Comparison of ENCODE assay signal across 1 cellular context in the genomic region with DNA sequence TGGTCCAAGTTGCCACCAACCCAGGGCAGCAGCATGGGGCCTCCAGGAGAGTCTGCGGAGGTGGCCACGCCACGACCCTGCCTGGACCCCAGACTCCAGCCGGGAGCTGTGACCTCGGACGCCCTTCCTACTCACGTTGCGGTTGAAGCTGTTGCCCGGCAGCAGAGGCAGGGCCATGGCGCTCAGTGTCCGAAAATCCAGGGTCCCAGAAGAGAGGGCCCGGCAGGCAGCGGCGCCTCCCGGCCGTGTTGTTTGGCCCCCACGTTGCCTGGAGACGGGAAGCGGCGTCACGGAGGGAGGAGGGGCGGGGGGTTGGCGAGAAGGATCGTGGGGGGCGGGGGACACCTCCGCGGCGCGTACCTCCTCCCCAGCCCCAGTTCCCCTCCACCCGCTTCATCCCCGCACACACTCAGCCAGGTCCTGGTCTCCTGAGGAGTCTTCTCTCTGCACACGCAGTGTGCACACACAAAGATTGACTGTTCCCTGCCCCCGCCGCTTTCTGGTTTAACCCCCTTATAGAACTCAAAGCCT.
TF ChIP-seq lines count a peak whose summit lies in the region.

A gene with protein sequence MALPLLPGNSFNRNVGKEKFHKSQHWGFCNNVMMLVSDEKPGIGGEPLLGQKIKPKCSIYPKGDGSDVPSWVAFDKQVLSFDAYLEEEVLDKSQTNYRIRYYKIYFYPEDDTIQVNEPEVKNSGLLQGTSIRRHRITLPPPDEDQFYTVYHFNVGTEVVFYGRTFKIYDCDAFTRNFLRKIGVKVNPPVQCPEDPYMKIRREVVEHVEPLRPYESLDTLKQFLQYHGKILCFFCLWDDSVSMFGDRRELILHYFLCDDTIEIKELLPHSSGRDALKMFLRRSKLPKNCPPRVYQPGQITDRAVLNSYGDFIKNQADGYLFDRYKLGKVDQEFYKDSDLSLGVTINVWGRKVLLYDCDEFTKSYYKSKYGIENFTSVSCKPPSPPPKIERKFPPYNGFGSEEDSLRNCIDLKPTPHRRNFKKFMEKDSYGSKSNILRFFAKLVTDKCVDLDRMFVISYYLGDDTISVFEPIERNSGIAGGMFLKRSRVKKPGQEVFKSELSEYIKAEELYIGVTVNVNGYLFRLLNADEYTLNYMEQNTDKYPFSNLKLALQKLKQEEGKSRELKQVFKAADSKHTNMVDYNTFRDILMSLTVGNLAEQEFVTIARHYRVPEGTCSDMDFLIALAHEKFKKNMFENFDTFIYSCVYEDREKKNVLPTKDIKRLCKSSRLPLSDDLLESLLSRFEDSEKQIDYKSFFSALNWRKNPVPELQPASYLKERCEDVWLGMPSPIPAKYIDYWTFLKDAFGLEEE (minus strand): TSS at position 261 of the 531 bp plus-strand sequence. CDS start 84 bp downstream, at position 177.

TF ChIP-seq in SK-N-SH treated with all-trans-retinoic acid at 6 μM for 48 hours, 23 proteins besides CTCF, POLR2A, EP300 and RAD21 (continued from another document):
- TF ChIP-seq ESRRG (CRISPR knock-in tag; IDR thresholded peaks at IDR 0.05) (no peak), TCF4 (CRISPR knock-in tag; IDR thresholded peaks at IDR 0.05; ENCODE audit: borderline replicate concordance) (no peak), ISL1 (CRISPR knock-in tag; IDR thresholded peaks at IDR 0.05) (no peak)
- TF ChIP-seq, protein P1, sequence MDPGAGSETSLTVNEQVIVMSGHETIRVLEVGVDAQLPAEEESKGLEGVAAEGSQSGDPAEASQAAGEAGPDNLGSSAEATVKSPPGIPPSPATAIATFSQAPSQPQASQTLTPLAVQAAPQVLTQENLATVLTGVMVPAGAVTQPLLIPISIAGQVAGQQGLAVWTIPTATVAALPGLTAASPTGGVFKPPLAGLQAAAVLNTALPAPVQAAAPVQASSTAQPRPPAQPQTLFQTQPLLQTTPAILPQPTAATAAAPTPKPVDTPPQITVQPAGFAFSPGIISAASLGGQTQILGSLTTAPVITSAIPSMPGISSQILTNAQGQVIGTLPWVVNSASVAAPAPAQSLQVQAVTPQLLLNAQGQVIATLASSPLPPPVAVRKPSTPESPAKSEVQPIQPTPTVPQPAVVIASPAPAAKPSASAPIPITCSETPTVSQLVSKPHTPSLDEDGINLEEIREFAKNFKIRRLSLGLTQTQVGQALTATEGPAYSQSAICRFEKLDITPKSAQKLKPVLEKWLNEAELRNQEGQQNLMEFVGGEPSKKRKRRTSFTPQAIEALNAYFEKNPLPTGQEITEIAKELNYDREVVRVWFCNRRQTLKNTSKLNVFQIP (CRISPR knock-in tag; IDR thresholded peaks at IDR 0.05; ENCODE audit: borderline replicate concordance, low read depth): no peak
